In genomic region chr5:139637438-139638089, GRCh38 we compare ENCODE assay signal across 8 cellular contexts. TPM values are rescaled to one million over a fixed set of nuclear protein-coding genes. Genes with fewer than 3 reads are reported as not detected.
DNase-seq lines count a peak whose midpoint lies in the region; ATAC-seq, FAIRE-seq and TF ChIP-seq lines count a peak whose summit lies in the region.

No MANE protein-coding gene starts in this region.

- no peaks in the 10 kb centered on the region for H3K36me3 ChIP-seq in HUES6 (ENCODE audit: control insufficient read depth, insufficient read depth, low read length)
- H3K36me3 ChIP-seq in cardiac muscle cell, result no peaks in the 10 kb centered on the region

- H3K27ac ChIP-seq in HUES6 (ENCODE audit: low read depth, low read length) (peak overlapping the region; percentile 73; the same call in 1 of the 2 replicates), cardiac muscle cell (peak overlapping the region; percentile 20)

- no peaks in the 10 kb centered on the region for H3K27me3 ChIP-seq in HUES6 (ENCODE audit: control insufficient read depth, insufficient read depth, low read length)
- no peaks in the 10 kb centered on the region for H3K27me3 ChIP-seq in cardiac muscle cell

- H3K4me1 ChIP-seq in HUES6 (ENCODE audit: control insufficient read depth, insufficient read depth, low read length) (peaks cover 66% of the 10 kb centered on the region), cardiac muscle cell (ENCODE audit: low read depth) (peaks cover 27% of the 10 kb centered on the region)

- DNase-seq in AG10803 (ENCODE audit: low read depth) (peak; percentile 84), OCI-M2 (lab: John Stamatoyannopoulos, UW; ENCODE audit: unreplicated experiment) (peak; percentile 76), amniotic stem cell (lab: John Stamatoyannopoulos, UW) (peak; percentile 56), cardiac muscle cell (ENCODE audit: low read depth in 1 of 2, low spot score in 1 of 2) (peak; percentile 84), omental fat pad (ENCODE audit: low spot score) (no peak), HTR-8/SVneo (ENCODE audit: insufficient read length, low spot score) (no peak)

- H3K9me3 ChIP-seq in HUES6 (ENCODE audit: control insufficient read depth, insufficient read depth, low read depth, low read length) (no peaks in the 10 kb centered on the region), cardiac muscle cell (ENCODE audit: low read depth) (no peaks in the 10 kb centered on the region)

- peak; percentile 19 for TF ChIP-seq CTCF in AG10803 (conservative IDR thresholded peaks at IDR 0.05; ENCODE audit: low read length)
- TF ChIP-seq CTCF in cardiac muscle cell (IDR thresholded peaks at IDR 0.05; ENCODE audit: low read depth, low read length), result no peak
- TF ChIP-seq CTCF in omental fat pad (IDR thresholded peaks at IDR 0.05), result no peak

- peak; percentile 30 for ATAC-seq in GM18511 (IDR thresholded peaks at IDR 0.05; ENCODE audit: unreplicated experiment)
- peak; percentile 78 for ATAC-seq in omental fat pad (ENCODE audit: low FRiP score)

- no peak for FAIRE-seq in HTR-8/SVneo (lab: Jason Lieb, UNC)

- peak overlapping the region; percentile 85 for H3K9ac ChIP-seq in HUES6 (ENCODE audit: low read length)

- peak overlapping the region; percentile 59 for H3K4me3 ChIP-seq in AG10803 (ENCODE audit: low read length)
- peak overlapping the region; percentile 64 for H3K4me3 ChIP-seq in HUES6 (ENCODE audit: low read depth, low read length)
- peak overlapping the region; percentile 12 for H3K4me3 ChIP-seq in cardiac muscle cell

RNA-seq across cellular contexts. Expression of gene CXXC5, which starts 10.6 kb away (rescaled TPM):
- 91.9 and 122 TPM in 2 replicates for total RNA-seq in cardiac muscle cell
- polyA plus RNA-seq in cardiac muscle cell, result 70.4 and 79.4 TPM in 2 replicates
- total RNA-seq in omental fat pad, result 10 to 100 TPM; 14.9 to 27.3 (median 25.0) TPM

Comparison
In these comparisons a context has a peak if more than half of its experiments do, and no peak if none do; other contexts are left out.
1. DNase-seq: peak in AG10803 (single experiment), OCI-M2 (single experiment), amniotic stem cell (single experiment) and cardiac muscle cell (2 of 2); none in omental fat pad (single experiment) and HTR-8/SVneo (single experiment).
2. H3K4me3 ChIP-seq: peak in every context shown above with its lines; median percentile 64 in HUES6; 59 in AG10803; 12 in cardiac muscle cell.